ENCODE assay signal across 1 cellular context in the genomic region with DNA sequence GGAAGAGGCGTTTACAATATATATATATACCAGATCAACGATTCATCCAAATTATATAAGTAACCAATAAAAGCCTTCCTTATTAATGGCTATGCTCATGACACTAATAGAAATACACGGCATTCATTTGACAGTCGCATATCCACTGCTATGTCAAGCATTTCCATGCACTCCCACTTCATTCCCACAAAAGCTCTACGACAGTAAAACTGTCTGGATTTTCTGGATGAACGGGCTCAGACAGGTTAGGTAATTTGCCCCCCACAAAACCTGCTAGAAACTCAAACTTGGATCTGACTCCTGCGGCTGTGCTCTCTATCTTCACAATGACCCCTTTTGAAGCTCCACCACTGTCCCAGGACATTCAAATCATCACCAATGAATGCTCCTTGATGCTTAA.
TF ChIP-seq lines count a peak whose summit lies in the region.

No MANE protein-coding gene starts in this region.

TF ChIP-seq in GM23338, 12 proteins besides CTCF, POLR2A, EP300 and RAD21 (continued from another document):
- TF ChIP-seq, protein P1, sequence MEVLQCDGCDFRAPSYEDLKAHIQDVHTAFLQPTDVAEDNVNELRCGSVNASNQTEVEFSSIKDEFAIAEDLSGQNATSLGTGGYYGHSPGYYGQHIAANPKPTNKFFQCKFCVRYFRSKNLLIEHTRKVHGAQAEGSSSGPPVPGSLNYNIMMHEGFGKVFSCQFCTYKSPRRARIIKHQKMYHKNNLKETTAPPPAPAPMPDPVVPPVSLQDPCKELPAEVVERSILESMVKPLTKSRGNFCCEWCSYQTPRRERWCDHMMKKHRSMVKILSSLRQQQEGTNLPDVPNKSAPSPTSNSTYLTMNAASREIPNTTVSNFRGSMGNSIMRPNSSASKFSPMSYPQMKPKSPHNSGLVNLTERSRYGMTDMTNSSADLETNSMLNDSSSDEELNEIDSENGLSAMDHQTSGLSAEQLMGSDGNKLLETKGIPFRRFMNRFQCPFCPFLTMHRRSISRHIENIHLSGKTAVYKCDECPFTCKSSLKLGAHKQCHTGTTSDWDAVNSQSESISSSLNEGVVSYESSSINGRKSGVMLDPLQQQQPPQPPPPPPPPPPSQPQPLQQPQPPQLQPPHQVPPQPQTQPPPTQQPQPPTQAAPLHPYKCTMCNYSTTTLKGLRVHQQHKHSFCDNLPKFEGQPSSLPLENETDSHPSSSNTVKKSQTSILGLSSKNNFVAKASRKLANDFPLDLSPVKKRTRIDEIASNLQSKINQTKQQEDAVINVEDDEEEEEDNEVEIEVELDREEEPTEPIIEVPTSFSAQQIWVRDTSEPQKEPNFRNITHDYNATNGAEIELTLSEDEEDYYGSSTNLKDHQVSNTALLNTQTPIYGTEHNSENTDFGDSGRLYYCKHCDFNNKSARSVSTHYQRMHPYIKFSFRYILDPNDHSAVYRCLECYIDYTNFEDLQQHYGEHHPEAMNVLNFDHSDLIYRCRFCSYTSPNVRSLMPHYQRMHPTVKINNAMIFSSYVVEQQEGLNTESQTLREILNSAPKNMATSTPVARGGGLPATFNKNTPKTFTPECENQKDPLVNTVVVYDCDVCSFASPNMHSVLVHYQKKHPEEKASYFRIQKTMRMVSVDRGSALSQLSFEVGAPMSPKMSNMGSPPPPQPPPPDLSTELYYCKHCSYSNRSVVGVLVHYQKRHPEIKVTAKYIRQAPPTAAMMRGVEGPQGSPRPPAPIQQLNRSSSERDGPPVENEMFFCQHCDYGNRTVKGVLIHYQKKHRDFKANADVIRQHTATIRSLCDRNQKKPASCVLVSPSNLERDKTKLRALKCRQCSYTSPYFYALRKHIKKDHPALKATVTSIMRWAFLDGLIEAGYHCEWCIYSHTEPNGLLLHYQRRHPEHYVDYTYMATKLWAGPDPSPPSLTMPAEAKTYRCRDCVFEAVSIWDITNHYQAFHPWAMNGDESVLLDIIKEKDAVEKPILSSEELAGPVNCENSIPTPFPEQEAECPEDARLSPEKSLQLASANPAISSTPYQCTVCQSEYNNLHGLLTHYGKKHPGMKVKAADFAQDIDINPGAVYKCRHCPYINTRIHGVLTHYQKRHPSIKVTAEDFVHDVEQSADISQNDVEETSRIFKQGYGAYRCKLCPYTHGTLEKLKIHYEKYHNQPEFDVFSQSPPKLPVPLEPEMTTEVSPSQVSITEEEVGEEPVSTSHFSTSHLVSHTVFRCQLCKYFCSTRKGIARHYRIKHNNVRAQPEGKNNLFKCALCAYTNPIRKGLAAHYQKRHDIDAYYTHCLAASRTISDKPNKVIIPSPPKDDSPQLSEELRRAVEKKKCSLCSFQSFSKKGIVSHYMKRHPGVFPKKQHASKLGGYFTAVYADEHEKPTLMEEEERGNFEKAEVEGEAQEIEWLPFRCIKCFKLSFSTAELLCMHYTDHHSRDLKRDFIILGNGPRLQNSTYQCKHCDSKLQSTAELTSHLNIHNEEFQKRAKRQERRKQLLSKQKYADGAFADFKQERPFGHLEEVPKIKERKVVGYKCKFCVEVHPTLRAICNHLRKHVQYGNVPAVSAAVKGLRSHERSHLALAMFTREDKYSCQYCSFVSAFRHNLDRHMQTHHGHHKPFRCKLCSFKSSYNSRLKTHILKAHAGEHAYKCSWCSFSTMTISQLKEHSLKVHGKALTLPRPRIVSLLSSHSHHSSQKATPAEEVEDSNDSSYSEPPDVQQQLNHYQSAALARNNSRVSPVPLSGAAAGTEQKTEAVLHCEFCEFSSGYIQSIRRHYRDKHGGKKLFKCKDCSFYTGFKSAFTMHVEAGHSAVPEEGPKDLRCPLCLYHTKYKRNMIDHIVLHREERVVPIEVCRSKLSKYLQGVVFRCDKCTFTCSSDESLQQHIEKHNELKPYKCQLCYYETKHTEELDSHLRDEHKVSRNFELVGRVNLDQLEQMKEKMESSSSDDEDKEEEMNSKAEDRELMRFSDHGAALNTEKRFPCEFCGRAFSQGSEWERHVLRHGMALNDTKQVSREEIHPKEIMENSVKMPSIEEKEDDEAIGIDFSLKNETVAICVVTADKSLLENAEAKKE (CRISPR knock-in tag; IDR thresholded peaks at IDR 0.05): no peak
- no peak for TF ChIP-seq JUNB (IDR thresholded peaks at IDR 0.05; ENCODE audit: unreplicated experiment)
- no peak for TF ChIP-seq ZNF331 (CRISPR knock-in tag; IDR thresholded peaks at IDR 0.05; ENCODE audit: low read depth)
- TF ChIP-seq, protein P2, sequence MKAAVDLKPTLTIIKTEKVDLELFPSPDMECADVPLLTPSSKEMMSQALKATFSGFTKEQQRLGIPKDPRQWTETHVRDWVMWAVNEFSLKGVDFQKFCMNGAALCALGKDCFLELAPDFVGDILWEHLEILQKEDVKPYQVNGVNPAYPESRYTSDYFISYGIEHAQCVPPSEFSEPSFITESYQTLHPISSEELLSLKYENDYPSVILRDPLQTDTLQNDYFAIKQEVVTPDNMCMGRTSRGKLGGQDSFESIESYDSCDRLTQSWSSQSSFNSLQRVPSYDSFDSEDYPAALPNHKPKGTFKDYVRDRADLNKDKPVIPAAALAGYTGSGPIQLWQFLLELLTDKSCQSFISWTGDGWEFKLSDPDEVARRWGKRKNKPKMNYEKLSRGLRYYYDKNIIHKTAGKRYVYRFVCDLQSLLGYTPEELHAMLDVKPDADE (IDR thresholded peaks at IDR 0.05): no peak
- no peak for TF ChIP-seq ZNF114 (CRISPR knock-in tag; IDR thresholded peaks at IDR 0.05)
- TF ChIP-seq STAT1 (IDR thresholded peaks at IDR 0.05; ENCODE audit: unreplicated experiment): no peak
